In genomic region chr12:88424791-88425730, GRCh38 we compare ENCODE assay signal across 15 cellular contexts.
A peak's percentile ranks its signal among the peaks of the same experiment; 100 is the strongest.
DNase-seq lines count a peak whose midpoint lies in the region; ATAC-seq and TF ChIP-seq lines count a peak whose summit lies in the region.
"Had no signal": no experiment of that assay in that cellular context is flagged by ENCODE, and none has a peak within 500 bp of the region (broad histone marks: within the 10 kb centered on the region; RNA-seq: fewer than 3 reads in every experiment).

No MANE protein-coding gene starts in this region.

- ATAC-seq in GM18909 (IDR thresholded peaks at IDR 0.05; ENCODE audit: poor library complexity, unreplicated experiment): no peak
- ATAC-seq in GM19023 (IDR thresholded peaks at IDR 0.05; ENCODE audit: unreplicated experiment): no peak

- H3K9me3 Mint-ChIP-seq in glutamatergic neuron (ENCODE audit: unreplicated experiment) (no peaks in the 10 kb centered on the region), endothelial cell (ENCODE audit: unreplicated experiment) (no peaks in the 10 kb centered on the region)

- H3K4me2 ChIP-seq in neuronal stem cell (ENCODE audit: insufficient read depth, low read length, poor library complexity, severe bottlenecking): no peak overlapping the region
- H3K4me2 ChIP-seq: BLaER1 treated with 17β-estradiol and CSF1 and Interleukin-3, amounts not matched to agents 10 nM and 100 nM had no signal

- no peak overlapping the region for H3K4me3 ChIP-seq in neuronal stem cell (ENCODE audit: low read length in 2 of 2)
- H3K4me3 ChIP-seq: BLaER1 treated with 17β-estradiol and CSF1 and Interleukin-3, amounts not matched to agents 10 nM and 100 nM had no signal

- peaks cover 0 to 2% (median 0%) of the 10 kb centered on the region in 3 experiments for H3K27me3 ChIP-seq in neuronal stem cell (ENCODE audit: control insufficient read depth in 3 of 3, insufficient read depth in 3 of 3, low read depth in 1 of 3, low read length in 3 of 3)
- H3K27me3 ChIP-seq: BLaER1 treated with 17β-estradiol and CSF1 and Interleukin-3, amounts not matched to agents 10 nM and 100 nM had no signal

- H3K4ac ChIP-seq in neuronal stem cell (ENCODE audit: low read length): no peak overlapping the region

- peak; percentile 17 for TF ChIP-seq CTCF in C4-2B (conservative IDR thresholded peaks at IDR 0.05)
- no peak for TF ChIP-seq CTCF in glutamatergic neuron (IDR thresholded peaks at IDR 0.05; ENCODE audit: partially characterized antibody, unreplicated experiment)
- no peak for TF ChIP-seq CTCF in endothelial cell (IDR thresholded peaks at IDR 0.05; ENCODE audit: unreplicated experiment)

- DNase-seq in NCI-H1930 (lab: John Stamatoyannopoulos, UW) (peak; percentile 11 to 13), glutamatergic neuron (no peak), neuronal stem cell (ENCODE audit: low spot score) (no peak), MV-4-11 (lab: John Stamatoyannopoulos, UW) (no peak), endothelial cell (ENCODE audit: low spot score) (no peak)
- DNase-seq: ACHN; CD4-positive, alpha-beta T cell; DMS79; HCEC 1CT; HFFc6 had no signal

- no peaks in the 10 kb centered on the region for H3K4me1 ChIP-seq in neuronal stem cell (ENCODE audit: control insufficient read depth in 2 of 2, insufficient read depth in 1 of 2, low read depth in 1 of 2, low read length in 2 of 2)

- H3K4me1 Mint-ChIP-seq in glutamatergic neuron (ENCODE audit: low read depth, unreplicated experiment) (peaks cover 3% of the 10 kb centered on the region), endothelial cell (ENCODE audit: unreplicated experiment) (no peaks in the 10 kb centered on the region)
- H3K4me1 Mint-ChIP-seq: IgD-negative memory B cell had no signal

- H3K27me3 Mint-ChIP-seq in glutamatergic neuron (ENCODE audit: unreplicated experiment) (no peaks in the 10 kb centered on the region), endothelial cell (ENCODE audit: unreplicated experiment) (no peaks in the 10 kb centered on the region)
- H3K27me3 Mint-ChIP-seq: CD4-positive, alpha-beta T cell; IgD-negative memory B cell had no signal

- H2AFZ ChIP-seq in neuronal stem cell (ENCODE audit: low read length): no peak overlapping the region

- no peak overlapping the region for H2BK120ac ChIP-seq in neuronal stem cell (ENCODE audit: low read depth, low read length)

- H4K8ac ChIP-seq in neuronal stem cell (ENCODE audit: low read depth, low read length): peak overlapping the region; percentile 33

- H2AK5ac ChIP-seq in neuronal stem cell (ENCODE audit: low read depth, low read length): no peak overlapping the region

- no peak overlapping the region for H2BK5ac ChIP-seq in neuronal stem cell (ENCODE audit: low read length)

- no peak overlapping the region for H3K9ac ChIP-seq in neuronal stem cell (ENCODE audit: low read depth, low read length, poor library complexity)
- H3K9ac ChIP-seq: BLaER1 treated with 17β-estradiol and CSF1 and Interleukin-3, amounts not matched to agents 10 nM and 100 nM had no signal

- no peak overlapping the region for H3K23ac ChIP-seq in neuronal stem cell (ENCODE audit: low read depth, low read length, poor library complexity)

- no CpG with 5 or more reads among the region's 5 CpGs for WGBS in neuronal stem cell (ENCODE audit: extremely low coverage in 2 of 2, insufficient read length in 2 of 2, insufficient replicate concordance in 1 of 2), 2 donors

- H3K14ac ChIP-seq in neuronal stem cell (ENCODE audit: low read length): no peak overlapping the region

- H2BK12ac ChIP-seq in neuronal stem cell (ENCODE audit: low read length): no peak overlapping the region

- H3K36me3 Mint-ChIP-seq in glutamatergic neuron (ENCODE audit: unreplicated experiment) (peaks cover 5% of the 10 kb centered on the region), endothelial cell (ENCODE audit: low read depth, unreplicated experiment) (no peaks in the 10 kb centered on the region)
- H3K36me3 Mint-ChIP-seq: IgD-negative memory B cell had no signal

- no peaks in the 10 kb centered on the region for H3K79me1 ChIP-seq in neuronal stem cell (ENCODE audit: low read depth, low read length)

- no peaks in the 10 kb centered on the region for H3K9me3 ChIP-seq in neuronal stem cell (replicated peaks in 1 of 2; ENCODE audit: control insufficient read depth in 2 of 2, insufficient read depth in 1 of 2, low read depth in 1 of 2, low read length in 2 of 2)

- H3K18ac ChIP-seq in neuronal stem cell (ENCODE audit: low read length): no peak overlapping the region

- peak overlapping the region; percentile 73 for H3K27ac ChIP-seq in C4-2B
- no peak overlapping the region for H3K27ac ChIP-seq in neuronal stem cell (replicated peaks; ENCODE audit: low read length)
- H3K27ac ChIP-seq: BLaER1 treated with 17β-estradiol and CSF1 and Interleukin-3, amounts not matched to agents 10 nM and 100 nM had no signal

- no peak overlapping the region for H4K91ac ChIP-seq in neuronal stem cell (ENCODE audit: low read depth, low read length, poor library complexity)

- H3K4me3 Mint-ChIP-seq in glutamatergic neuron (ENCODE audit: unreplicated experiment) (no peak overlapping the region), endothelial cell (ENCODE audit: unreplicated experiment) (no peak overlapping the region)
- H3K4me3 Mint-ChIP-seq: CD4-positive, alpha-beta T cell; HFFc6; IgD-negative memory B cell had no signal

- no peaks in the 10 kb centered on the region for H3K36me3 ChIP-seq in neuronal stem cell (replicated peaks in 1 of 2; ENCODE audit: control insufficient read depth in 2 of 2, insufficient read depth in 2 of 2, low read length in 2 of 2)
- H3K36me3 ChIP-seq: BLaER1 treated with 17β-estradiol and CSF1 and Interleukin-3, amounts not matched to agents 10 nM and 100 nM had no signal

- H3K27ac Mint-ChIP-seq in glutamatergic neuron (ENCODE audit: unreplicated experiment): peak overlapping the region; percentile 28
- H3K27ac Mint-ChIP-seq in endothelial cell (ENCODE audit: unreplicated experiment): no peak overlapping the region
- H3K27ac Mint-ChIP-seq: CD4-positive, alpha-beta T cell; HFFc6; IgD-negative memory B cell had no signal

- H2BK15ac ChIP-seq in neuronal stem cell (ENCODE audit: low read length): no peak overlapping the region

Comparison
In these comparisons a context has a peak if more than half of its experiments do, and no peak if none do; other contexts are left out.
1. DNase-seq: peak in NCI-H1930 (2 of 2); none in glutamatergic neuron (single experiment), neuronal stem cell (single experiment), MV-4-11 (single experiment) and endothelial cell (single experiment).